In genomic region chr22:32475428-32476010, GRCh38 we compare ENCODE assay signal across 8 cellular contexts. TPM values are rescaled to one million over a fixed set of nuclear protein-coding genes. Genes with fewer than 3 reads are reported as not detected.
DNase-seq lines count a peak whose midpoint lies in the region; ATAC-seq and TF ChIP-seq lines count a peak whose summit lies in the region.

No MANE protein-coding gene starts in this region.

- no peaks in the 10 kb centered on the region for H3K27me3 ChIP-seq in CD4-positive, CD25-positive, alpha-beta regulatory T cell (ENCODE audit: control insufficient read depth, insufficient read depth, low read length)

- H3K4me1 Mint-ChIP-seq in CD4-positive, CD25-positive, alpha-beta regulatory T cell: peaks cover 28 to 46% (median 37%) of the 10 kb centered on the region in 4 donors
- peaks cover 4% of the 10 kb centered on the region for H3K4me1 Mint-ChIP-seq in glutamatergic neuron (ENCODE audit: low read depth, unreplicated experiment)

- peaks cover 9% of the 10 kb centered on the region for H3K27me3 Mint-ChIP-seq in CD4-positive, CD25-positive, alpha-beta regulatory T cell
- peaks cover 2% of the 10 kb centered on the region for H3K27me3 Mint-ChIP-seq in glutamatergic neuron (ENCODE audit: unreplicated experiment)

- H3K4me3 Mint-ChIP-seq in CD4-positive, CD25-positive, alpha-beta regulatory T cell: peak overlapping the region in 3 of 4 donors; percentile 91 to 96 (median 96)
- peak overlapping the region; percentile 99 for H3K4me3 Mint-ChIP-seq in glutamatergic neuron (ENCODE audit: unreplicated experiment)

- TF ChIP-seq CTCF in glutamatergic neuron (IDR thresholded peaks at IDR 0.05; ENCODE audit: partially characterized antibody, unreplicated experiment): no peak
- TF ChIP-seq CTCF in omental fat pad (IDR thresholded peaks at IDR 0.05): no peak

- H3K27ac ChIP-seq in CD4-positive, CD25-positive, alpha-beta regulatory T cell (ENCODE audit: insufficient read depth, low read length, poor library complexity, severe bottlenecking): peak overlapping the region; percentile 96

- peaks cover 9% of the 10 kb centered on the region for H3K36me3 Mint-ChIP-seq in CD4-positive, CD25-positive, alpha-beta regulatory T cell
- no peaks in the 10 kb centered on the region for H3K36me3 Mint-ChIP-seq in glutamatergic neuron (ENCODE audit: unreplicated experiment)

- H3K9me3 Mint-ChIP-seq in CD4-positive, CD25-positive, alpha-beta regulatory T cell: no peaks in the 10 kb centered on the region
- peaks cover 5% of the 10 kb centered on the region for H3K9me3 Mint-ChIP-seq in glutamatergic neuron (ENCODE audit: unreplicated experiment)

- H3K27ac Mint-ChIP-seq in CD4-positive, CD25-positive, alpha-beta regulatory T cell: peak overlapping the region; percentile 91 to 95 (median 94)
- peak overlapping the region; percentile 79 for H3K27ac Mint-ChIP-seq in glutamatergic neuron (ENCODE audit: unreplicated experiment)

- no peaks in the 10 kb centered on the region for H3K9me3 ChIP-seq in CD4-positive, CD25-positive, alpha-beta regulatory T cell (ENCODE audit: control insufficient read depth in 2 of 2, low read length in 2 of 2)

- ATAC-seq in CD4-positive, CD25-positive, alpha-beta regulatory T cell (ENCODE audit: low read depth in 2 of 2): no peak
- peak; percentile 28 for ATAC-seq in GM18909 (IDR thresholded peaks at IDR 0.05; ENCODE audit: poor library complexity, unreplicated experiment)
- ATAC-seq in omental fat pad (ENCODE audit: low FRiP score): peak; percentile 27

- peak in 1 of 3 donors; percentile 65 for DNase-seq in CD4-positive, CD25-positive, alpha-beta regulatory T cell
- DNase-seq in KG1 (lab: John Stamatoyannopoulos, UW) (peak; percentile 44), glutamatergic neuron (no peak), omental fat pad (ENCODE audit: low spot score) (no peak), GF-D8 (lab: John Stamatoyannopoulos, UW) (no peak), GM19238 (ENCODE audit: insufficient read length, low spot score) (no peak)
- peak; percentile 32 for DNase-seq in activated naive CD4-positive, alpha-beta T cell treated with Interleukin-2 at 50 U/mL for 16 hours

- H3K36me3 ChIP-seq in CD4-positive, CD25-positive, alpha-beta regulatory T cell (ENCODE audit: control insufficient read depth, insufficient read depth, low read length): peaks cover 10% of the 10 kb centered on the region

- H3K4me3 ChIP-seq in CD4-positive, CD25-positive, alpha-beta regulatory T cell (ENCODE audit: low read depth, low read length): peak overlapping the region; percentile 94

- H3K4me1 ChIP-seq in CD4-positive, CD25-positive, alpha-beta regulatory T cell (ENCODE audit: control insufficient read depth, insufficient read depth, low read length, poor library complexity, severe bottlenecking): peaks cover 51% of the 10 kb centered on the region

RNA-seq across cellular contexts. Expression of gene FBXO7, which starts 0.9 kb away (rescaled TPM):
- total RNA-seq in CD4-positive, CD25-positive, alpha-beta regulatory T cell: 133 TPM
- polyA plus RNA-seq in CD4-positive, CD25-positive, alpha-beta regulatory T cell: 100 to 1,000 TPM; 148 to 180 (median 168) TPM
- total RNA-seq in glutamatergic neuron (ENCODE audit: unreplicated experiment) (78.3 TPM), omental fat pad (10 to 100 TPM; 74.3 to 91.3 (median 83.3) TPM)

RNA-seq across cellular contexts. Expression of gene BPIFC, which starts 11.3 kb away (rescaled TPM):
- total RNA-seq in CD4-positive, CD25-positive, alpha-beta regulatory T cell: not detected
- polyA plus RNA-seq in CD4-positive, CD25-positive, alpha-beta regulatory T cell: not detected
- total RNA-seq in glutamatergic neuron (ENCODE audit: unreplicated experiment) (not detected), omental fat pad (not detected)

Comparison
In these comparisons a context has a peak if more than half of its experiments do, and no peak if none do; other contexts are left out.
1. ATAC-seq: peak in GM18909 (single experiment) and omental fat pad (single experiment); none in CD4-positive, CD25-positive, alpha-beta regulatory T cell (0 of 2).
2. DNase-seq: peak in KG1 (single experiment) and activated naive CD4-positive, alpha-beta T cell treated with Interleukin-2 at 50 U/mL for 16 hours (single experiment); none in glutamatergic neuron (single experiment), omental fat pad (single experiment), GF-D8 (single experiment) and GM19238 (single experiment).